Comparison of ENCODE assay signal across 25 cellular contexts in the genomic region with DNA sequence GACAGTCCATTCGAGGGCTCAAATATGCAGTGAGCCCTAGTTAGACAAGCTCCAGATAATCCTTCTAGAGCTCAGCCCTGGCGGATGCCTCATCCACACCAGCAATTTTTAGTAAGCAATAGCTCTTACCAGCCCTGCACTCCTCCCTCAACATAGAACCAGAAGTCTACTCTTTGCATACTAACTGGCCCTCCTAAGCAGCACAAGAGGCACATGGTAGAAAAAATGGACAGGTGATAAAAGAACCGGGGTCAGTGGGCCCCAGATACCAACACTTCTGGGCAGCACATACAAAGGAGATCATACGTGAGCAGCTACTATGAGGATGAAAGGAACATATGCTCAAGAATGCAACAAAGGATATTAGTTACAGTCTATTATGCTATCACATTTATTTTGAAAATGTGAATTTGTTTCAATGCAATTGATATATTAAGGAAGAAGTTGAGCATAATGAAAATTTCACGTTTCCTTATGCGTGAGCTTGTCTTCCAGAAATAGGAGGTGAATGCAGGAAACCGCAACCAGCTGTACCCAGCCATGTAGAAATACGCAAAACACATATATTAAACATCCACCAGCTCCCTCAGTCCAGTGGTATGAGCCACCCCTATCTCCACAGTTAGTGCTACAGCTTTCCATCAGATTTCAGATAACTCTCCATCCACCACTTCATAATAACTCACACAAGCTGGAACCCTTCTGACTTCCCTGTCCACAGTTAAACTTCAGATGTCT. TPM values are rescaled to one million over a fixed set of nuclear protein-coding genes. Genes with fewer than 3 reads are reported as not detected.
DNase-seq lines count a peak whose midpoint lies in the region; ATAC-seq and TF ChIP-seq lines count a peak whose summit lies in the region.
"Had no signal": no experiment of that assay in that cellular context is flagged by ENCODE, and none has a peak within 500 bp of the region (broad histone marks: within the 10 kb centered on the region; RNA-seq: fewer than 3 reads in every experiment).

No MANE protein-coding gene starts in this region.

- TF ChIP-seq CTCF in neural crest cell (conservative IDR thresholded peaks at IDR 0.05): no peak

- DNase-seq in NOMO-1 treated with DMSO at 0.1 percent for 48 hours (lab: John Stamatoyannopoulos, UW; ENCODE audit: unreplicated experiment): peak; percentile 10
- no peak for DNase-seq in NOMO-1 treated with dmso at 0.1 percent for 144 hours (lab: John Stamatoyannopoulos, UW; ENCODE audit: unreplicated experiment)
- DNase-seq in neural crest cell (ENCODE audit: low read depth, low spot score): no peak
- no peak for DNase-seq in activated naive CD8-positive, alpha-beta T cell treated with anti-CD3 and anti-CD28 coated beads for 36 hours
- no peak for DNase-seq in NCI-H2081 (lab: John Stamatoyannopoulos, UW)
- DNase-seq in putamen (ENCODE audit: low spot score): no peak
- DNase-seq: 8988T; activated CD4-positive, alpha-beta memory T cell treated with anti-CD3 and anti-CD28 coated beads, Interleukin-2, amount 10 ng/mL, durations not matched to agents 7 days and 5 days; activated naive CD4-positive, alpha-beta T cell treated with anti-CD3 and anti-CD28 coated beads, Interleukin-2, amount 10 ng/mL, durations not matched to agents 7 days and 5 days; activated T-cell treated with anti-CD3 and anti-CD28 coated beads, Interleukin-2, amount 50 U/mL, for 24 hours; BE2C; Calu3; effector CD4-positive, alpha-beta T cell; esophagus squamous epithelium; glutamatergic neuron; HCEC 1CT; midbrain; NCI-H1417; NCI-H524 treated with DMSO at 0.1 percent for 48 hours; Right ventricle myocardium superior; stimulated activated CD4-positive, alpha-beta T cell treated with anti-CD3 and anti-CD28 coated beads, Interleukin-4, amount 100 ng/mL, for 4 hours; T-helper 1 cell had no signal

- H3K27me3 Mint-ChIP-seq in neural crest cell (ENCODE audit: low read depth): no peaks in the 10 kb centered on the region
- no peaks in the 10 kb centered on the region for H3K27me3 Mint-ChIP-seq in activated naive CD8-positive, alpha-beta T cell treated with anti-CD3 and anti-CD28 coated beads for 36 hours
- H3K27me3 Mint-ChIP-seq: activated CD4-positive, alpha-beta memory T cell treated with anti-CD3 and anti-CD28 coated beads, Interleukin-2, amount 10 ng/mL, durations not matched to agents 7 days and 5 days; activated naive CD4-positive, alpha-beta T cell treated with anti-CD3 and anti-CD28 coated beads, Interleukin-2, amount 10 ng/mL, durations not matched to agents 7 days and 5 days had no signal

- H3K27ac Mint-ChIP-seq in neural crest cell (ENCODE audit: unreplicated experiment): peak overlapping the region; percentile 9
- H3K27ac Mint-ChIP-seq in activated naive CD8-positive, alpha-beta T cell treated with anti-CD3 and anti-CD28 coated beads for 36 hours: no peak overlapping the region
- H3K27ac Mint-ChIP-seq: activated CD4-positive, alpha-beta memory T cell treated with anti-CD3 and anti-CD28 coated beads, Interleukin-2, amount 10 ng/mL, durations not matched to agents 7 days and 5 days; activated naive CD4-positive, alpha-beta T cell treated with anti-CD3 and anti-CD28 coated beads, Interleukin-2, amount 10 ng/mL, durations not matched to agents 7 days and 5 days; activated T-cell treated with anti-CD3 and anti-CD28 coated beads, Interleukin-2, amount 50 U/mL, for 24 hours had no signal

- no peaks in the 10 kb centered on the region for H3K36me3 Mint-ChIP-seq in neural crest cell (ENCODE audit: low read depth)
- H3K36me3 Mint-ChIP-seq in activated naive CD8-positive, alpha-beta T cell treated with anti-CD3 and anti-CD28 coated beads for 36 hours: no peaks in the 10 kb centered on the region
- H3K36me3 Mint-ChIP-seq: activated naive CD4-positive, alpha-beta T cell treated with anti-CD3 and anti-CD28 coated beads, Interleukin-2, amount 10 ng/mL, durations not matched to agents 7 days and 5 days had no signal

- H3K9me3 Mint-ChIP-seq in neural crest cell: no peaks in the 10 kb centered on the region
- H3K9me3 Mint-ChIP-seq in activated naive CD8-positive, alpha-beta T cell treated with anti-CD3 and anti-CD28 coated beads for 36 hours: no peaks in the 10 kb centered on the region
- H3K9me3 Mint-ChIP-seq: activated CD4-positive, alpha-beta memory T cell treated with anti-CD3 and anti-CD28 coated beads, Interleukin-2, amount 10 ng/mL, durations not matched to agents 7 days and 5 days; activated naive CD4-positive, alpha-beta T cell treated with anti-CD3 and anti-CD28 coated beads, Interleukin-2, amount 10 ng/mL, durations not matched to agents 7 days and 5 days; activated T-cell treated with anti-CD3 and anti-CD28 coated beads, Interleukin-2, amount 50 U/mL, for 24 hours had no signal

- ATAC-seq in GM21529 (IDR thresholded peaks at IDR 0.05; ENCODE audit: unreplicated experiment) (peak; percentile 62), HG03175 (IDR thresholded peaks at IDR 0.05; ENCODE audit: unreplicated experiment) (peak; percentile 82)
- ATAC-seq: left lobe of liver had no signal

- peaks cover 39% of the 10 kb centered on the region for H3K4me1 Mint-ChIP-seq in neural crest cell
- H3K4me1 Mint-ChIP-seq in activated naive CD8-positive, alpha-beta T cell treated with anti-CD3 and anti-CD28 coated beads for 36 hours: no peaks in the 10 kb centered on the region
- H3K4me1 Mint-ChIP-seq: activated CD4-positive, alpha-beta memory T cell treated with anti-CD3 and anti-CD28 coated beads, Interleukin-2, amount 10 ng/mL, durations not matched to agents 7 days and 5 days; activated naive CD4-positive, alpha-beta T cell treated with anti-CD3 and anti-CD28 coated beads, Interleukin-2, amount 10 ng/mL, durations not matched to agents 7 days and 5 days had no signal

- H3K4me3 Mint-ChIP-seq in neural crest cell: no peak overlapping the region
- H3K4me3 Mint-ChIP-seq in activated naive CD8-positive, alpha-beta T cell treated with anti-CD3 and anti-CD28 coated beads for 36 hours: no peak overlapping the region
- H3K4me3 Mint-ChIP-seq: activated CD4-positive, alpha-beta memory T cell treated with anti-CD3 and anti-CD28 coated beads, Interleukin-2, amount 10 ng/mL, durations not matched to agents 7 days and 5 days; activated naive CD4-positive, alpha-beta T cell treated with anti-CD3 and anti-CD28 coated beads, Interleukin-2, amount 10 ng/mL, durations not matched to agents 7 days and 5 days; activated T-cell treated with anti-CD3 and anti-CD28 coated beads, Interleukin-2, amount 50 U/mL, for 24 hours had no signal

RNA-seq across cellular contexts. Expression of a gene that starts 34.2 kb away (rescaled TPM):
- 21.1 and 22.3 TPM in 2 replicates for total RNA-seq in neural crest cell
- total RNA-seq in activated naive CD8-positive, alpha-beta T cell treated with anti-CD3 and anti-CD28 coated beads for 36 hours: not detected
- total RNA-seq: activated CD4-positive, alpha-beta memory T cell treated with anti-CD3 and anti-CD28 coated beads, Interleukin-2, amount 10 ng/mL, durations not matched to agents 7 days and 5 days had no signal

Comparison
In these comparisons a context has a peak if more than half of its experiments do, and no peak if none do; other contexts are left out.
1. RNA of a gene that starts 34.2 kb away (total RNA-seq): 21.1 to 22.3 TPM in neural crest cell; not detected in activated naive CD8-positive, alpha-beta T cell treated with anti-CD3 and anti-CD28 coated beads for 36 hours; every median in the first group is over 10 times any median in the second.